In the genomic region with DNA sequence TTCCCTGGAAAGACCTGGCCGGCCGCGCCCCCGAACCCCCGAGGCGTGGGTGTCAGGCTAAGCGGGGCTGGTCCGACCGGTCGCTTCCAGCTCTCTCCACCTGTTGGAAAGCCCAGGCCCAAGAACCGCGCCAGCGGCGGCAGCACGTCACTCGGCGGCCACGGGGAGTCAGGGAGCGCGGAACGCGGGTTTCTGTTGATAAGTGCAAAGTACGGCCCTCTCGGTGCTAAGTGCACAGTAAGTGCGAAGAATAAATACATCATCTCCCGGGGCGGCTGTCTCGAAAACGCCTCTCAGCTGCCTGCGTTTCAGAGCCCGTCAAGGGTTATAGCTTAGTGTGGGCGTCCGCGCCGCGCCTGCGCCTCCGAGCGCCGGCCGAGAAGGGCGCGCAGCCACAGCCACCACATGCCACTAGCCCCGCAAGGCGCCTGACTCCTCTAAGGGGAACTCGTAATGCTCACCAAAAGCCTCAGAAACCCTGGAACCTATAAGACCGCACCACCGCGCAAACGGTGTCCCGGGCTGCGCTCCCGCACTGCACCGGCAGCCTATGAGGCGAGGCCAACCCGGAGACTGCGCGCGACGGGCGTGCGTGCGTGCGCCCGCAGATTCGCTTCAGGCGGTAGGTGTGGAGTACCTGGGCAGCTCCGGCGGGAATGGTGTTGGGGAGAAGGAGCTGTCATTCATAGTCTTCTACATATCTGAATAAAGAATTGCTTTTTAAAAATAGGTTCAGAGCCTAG, we compare ENCODE assay signal across 8 cellular contexts. TPM values are rescaled to one million over a fixed set of nuclear protein-coding genes. Genes with fewer than 3 reads are reported as not detected.
DNase-seq lines count a peak whose midpoint lies in the region; ATAC-seq and TF ChIP-seq lines count a peak whose summit lies in the region.

No MANE protein-coding gene starts in this region.

- no peaks in the 10 kb centered on the region for H3K36me3 ChIP-seq in BJ (ENCODE audit: control insufficient read depth, insufficient read depth, low read length)
- no peaks in the 10 kb centered on the region for H3K36me3 ChIP-seq in HUES48 (ENCODE audit: control insufficient read depth, insufficient read depth, low read length)

- peaks cover 3% of the 10 kb centered on the region; the same call in 1 of the 2 replicates for H3K4me1 ChIP-seq in HUES48 (ENCODE audit: control insufficient read depth, insufficient read depth, low read length)

- CTCF ChIA-PET in BJ (lab: Yijun Ruan, JAX), result interaction anchor here (0.6 to 2.5 kb wide), 13 partner anchors 9 to 511 kb away, joined by 3 to 9 read pairs (median 3); partner anchors contain the start of gene TBX18

- no peak overlapping the region for H3K27ac Mint-ChIP-seq in endothelial cell (ENCODE audit: unreplicated experiment)
- H3K27ac Mint-ChIP-seq in nephron, result peak overlapping the region; percentile 65 to 91 (median 83)

- no peak for ATAC-seq in HG03097 (IDR thresholded peaks at IDR 0.05; ENCODE audit: low FRiP score, unreplicated experiment)

- DNase-seq in BJ (ENCODE audit: low read depth) (no peak), endothelial cell (ENCODE audit: low spot score) (peak; percentile 45), GM19240 (ENCODE audit: insufficient read length, low spot score) (no peak), hypothalamus (lab: John Stamatoyannopoulos, UW) (no peak), DMS79 (lab: John Stamatoyannopoulos, UW) (no peak)

- H3K27me3 Mint-ChIP-seq in endothelial cell (ENCODE audit: unreplicated experiment) (peaks cover 19% of the 10 kb centered on the region), nephron (ENCODE audit: low read depth) (peaks cover 100% of the 10 kb centered on the region)

- H3K4me1 Mint-ChIP-seq in endothelial cell (ENCODE audit: unreplicated experiment) (peaks cover 13% of the 10 kb centered on the region), nephron (peaks cover 35% of the 10 kb centered on the region)

- POLR2A ChIA-PET in BJ (lab: Charles Lee), result no interaction called here

- H3K4me3 Mint-ChIP-seq in endothelial cell (ENCODE audit: unreplicated experiment) (peak overlapping the region; percentile 85), nephron (peak overlapping the region; percentile 87 to 94 (median 91))

- H3K9me3 ChIP-seq in HUES48 (ENCODE audit: control insufficient read depth, insufficient read depth, low read length), result no peaks in the 10 kb centered on the region

- H3K27ac ChIP-seq in HUES48 (ENCODE audit: low read depth, low read length), result no peak overlapping the region

- peak overlapping the region; percentile 41 for H3K4me3 ChIP-seq in BJ (ENCODE audit: low read depth, low read length)
- H3K4me3 ChIP-seq in HUES48 (ENCODE audit: low read depth, low read length), result peak overlapping the region; percentile 65

- no peak overlapping the region for H3K9ac ChIP-seq in HUES48 (ENCODE audit: low read depth, low read length)

- H3K36me3 Mint-ChIP-seq in endothelial cell (ENCODE audit: low read depth, unreplicated experiment) (no peaks in the 10 kb centered on the region), nephron (ENCODE audit: low read depth) (no peaks in the 10 kb centered on the region)

- H3K9me3 Mint-ChIP-seq in endothelial cell (ENCODE audit: unreplicated experiment) (no peaks in the 10 kb centered on the region), nephron (no peaks in the 10 kb centered on the region)

- H3K27me3 ChIP-seq in BJ (ENCODE audit: control insufficient read depth, insufficient read depth, low read length) (peaks cover 4% of the 10 kb centered on the region; the same call in 1 of the 2 replicates), HUES48 (ENCODE audit: control insufficient read depth, insufficient read depth, low read length) (peaks cover 99% of the 10 kb centered on the region)

- no peak for TF ChIP-seq CTCF in BJ (IDR thresholded peaks at IDR 0.05; ENCODE audit: insufficient read depth, low read depth, low read length)
- no peak for TF ChIP-seq CTCF in endothelial cell (IDR thresholded peaks at IDR 0.05; ENCODE audit: unreplicated experiment)
- TF ChIP-seq CTCF in nephron (IDR thresholded peaks at IDR 0.05; ENCODE audit: unreplicated experiment in 3 of 3), result no peak

RNA-seq across cellular contexts. Expression of gene TBX18, which starts 9.2 kb away (rescaled TPM):
- polyA plus RNA-seq in BJ (2011; rRNA removed), result 28.6 and 34.5 TPM in 2 replicates
- polyA minus RNA-seq in BJ (2011; rRNA and poly(A)+ RNA removed), result 27.4 and 34.8 TPM in 2 replicates
- 9.4 TPM for total RNA-seq in endothelial cell (ENCODE audit: unreplicated experiment)
